In genomic region chr12:47942327-47943230, GRCh38 we compare ENCODE assay signal across 8 cellular contexts. TPM values are rescaled to one million over a fixed set of nuclear protein-coding genes. Genes with fewer than 3 reads are reported as not detected.
A peak's percentile ranks its signal among the peaks of the same experiment; 100 is the strongest.
DNase-seq lines count a peak whose midpoint lies in the region; ATAC-seq and TF ChIP-seq lines count a peak whose summit lies in the region.

No MANE protein-coding gene starts in this region.

- H3K4me2 ChIP-seq in OCI-LY1 (ENCODE audit: low read length): peak overlapping the region; percentile 35; the same call in 1 of the 2 replicates

- H3K9me3 ChIP-seq in OCI-LY1 (ENCODE audit: low read length): no peaks in the 10 kb centered on the region
- H3K9me3 ChIP-seq in sigmoid colon: no peaks in the 10 kb centered on the region

- H4K20me1 ChIP-seq in OCI-LY1 (ENCODE audit: insufficient read depth, low read length): no peaks in the 10 kb centered on the region

- H3K9ac ChIP-seq in OCI-LY1 (ENCODE audit: low read length): no peak overlapping the region

- H3K27ac ChIP-seq in OCI-LY1 (ENCODE audit: low read depth, low read length, poor library complexity, severe bottlenecking): no peak overlapping the region
- H3K27ac ChIP-seq in coronary artery: no peak overlapping the region
- no peak overlapping the region for H3K27ac ChIP-seq in sigmoid colon

- TF ChIP-seq CTCF in OCI-LY1 (IDR thresholded peaks at IDR 0.05; ENCODE audit: low read length): peak; percentile 58
- TF ChIP-seq CTCF in coronary artery (IDR thresholded peaks at IDR 0.05): no peak
- TF ChIP-seq CTCF in sigmoid colon (IDR thresholded peaks at IDR 0.05): no peak

- H3K4me3 ChIP-seq in OCI-LY1 (ENCODE audit: low read depth, low read length, poor library complexity, severe bottlenecking) (no peak overlapping the region), coronary artery (peak overlapping the region; percentile 56), sigmoid colon (no peak overlapping the region)

- TF ChIP-seq POLR2A in sigmoid colon (IDR thresholded peaks at IDR 0.05): no peak

- ATAC-seq in GM18861 (IDR thresholded peaks at IDR 0.05; ENCODE audit: unreplicated experiment) (no peak), HG02840 (IDR thresholded peaks at IDR 0.05; ENCODE audit: low FRiP score, unreplicated experiment) (no peak)

- intact Hi-C loops in sigmoid colon (cut with DNase I): no loop called here

- TF ChIP-seq EP300 in sigmoid colon (IDR thresholded peaks at IDR 0.05): no peak

- H3K36me3 ChIP-seq in OCI-LY1 (ENCODE audit: insufficient read depth, low read length) (no peaks in the 10 kb centered on the region), sigmoid colon (no peaks in the 10 kb centered on the region)

- no peaks in the 10 kb centered on the region for H3F3A ChIP-seq in OCI-LY1 (ENCODE audit: insufficient read depth, low read length)

- H3K9me2 ChIP-seq in OCI-LY1 (ENCODE audit: low read depth, low read length): no peaks in the 10 kb centered on the region

- no peaks in the 10 kb centered on the region for H3K79me2 ChIP-seq in OCI-LY1 (ENCODE audit: insufficient read depth, low read length)

- peaks cover 6% of the 10 kb centered on the region; the same call in 1 of the 2 replicates for H3K27me3 ChIP-seq in OCI-LY1 (ENCODE audit: insufficient read depth, low read length)
- peaks cover 6 to 25% (median 13%) of the 10 kb centered on the region in 3 donors for H3K27me3 ChIP-seq in sigmoid colon

- WGBS in sigmoid colon, 2 donors: 58 to 79% methylated on average over 52 of the region's 52 CpGs

- no peak overlapping the region for H2AFZ ChIP-seq in OCI-LY1 (ENCODE audit: low read length)

- DNase-seq in DMS53 (lab: John Stamatoyannopoulos, UW) (peak; percentile 86), coronary artery (ENCODE audit: low spot score) (no peak), sigmoid colon (peak; percentile 58), NCI-H1436 (lab: John Stamatoyannopoulos, UW) (no peak), NCI-H1417 (lab: John Stamatoyannopoulos, UW) (no peak)

- H3K4me1 ChIP-seq in OCI-LY1 (ENCODE audit: insufficient read depth, low read length, severe bottlenecking) (peaks cover 4% of the 10 kb centered on the region), sigmoid colon (peaks cover 0 to 5% (median 2%) of the 10 kb centered on the region in 4 donors)

RNA-seq across cellular contexts. Expression of gene TMEM106C, which starts 20.8 kb away (rescaled TPM):
- total RNA-seq in sigmoid colon: 100 to 1,000 TPM in 2 of 4 donors, 10 to 100 TPM in 2; 46.2 to 122 (median 92.2) TPM
- 100 to 1,000 TPM; 145 to 199 (median 169) TPM for polyA plus RNA-seq in sigmoid colon

RNA-seq across cellular contexts. Expression of gene VDR, which starts 37.8 kb away (rescaled TPM):
- 1 to 10 TPM in 3 of 4 donors, under 1 TPM in 1; 0.71 to 2.5 (median 1.5) TPM for total RNA-seq in sigmoid colon
- polyA plus RNA-seq in sigmoid colon: 10 to 100 TPM; 36.0 to 69.1 (median 60.5) TPM

Comparison
In these comparisons a context has a peak if more than half of its experiments do, and no peak if none do; other contexts are left out.
1. DNase-seq: peak in DMS53 (single experiment) and sigmoid colon (single experiment); none in coronary artery (single experiment), NCI-H1436 (single experiment) and NCI-H1417 (0 of 3).